In genomic region chr13:94672400-94672799, GRCh38 we compare ENCODE assay signal across 9 cellular contexts. TPM values are rescaled to one million over a fixed set of nuclear protein-coding genes. Genes with fewer than 3 reads are reported as not detected.
"Had no signal": no experiment of that assay in that cellular context is flagged by ENCODE, and none has a peak within 500 bp of the region (broad histone marks: within the 10 kb centered on the region; RNA-seq: fewer than 3 reads in every experiment).

No MANE protein-coding gene starts in this region.

- FAIRE-seq: HepG2, HTR-8/SVneo, K562 had no signal

- H3K36me3 Mint-ChIP-seq: IgD-negative memory B cell had no signal

- ATAC-seq: HepG2, K562 had no signal

- H3K27ac Mint-ChIP-seq: IgD-negative memory B cell had no signal

- H3K4me3 ChIP-seq: K562 had no signal

- H3K4me3 Mint-ChIP-seq: IgD-negative memory B cell had no signal

- H3K4me1 Mint-ChIP-seq: IgD-negative memory B cell had no signal

- DNase-seq: IMR-90, KBM-7, KG1 had no signal

- H3K27ac ChIP-seq: HL-60 had no signal

RNA-seq across cellular contexts. Expression of gene SOX21, which starts 39.9 kb away (rescaled TPM):
- total RNA-seq: HepG2, HT-29, IMR-90 had no signal
- polyA plus RNA-seq: HepG2, IgD-negative memory B cell, IMR-90, K562 had no signal
